ENCODE assay signal across 20 cellular contexts in the genomic region with DNA sequence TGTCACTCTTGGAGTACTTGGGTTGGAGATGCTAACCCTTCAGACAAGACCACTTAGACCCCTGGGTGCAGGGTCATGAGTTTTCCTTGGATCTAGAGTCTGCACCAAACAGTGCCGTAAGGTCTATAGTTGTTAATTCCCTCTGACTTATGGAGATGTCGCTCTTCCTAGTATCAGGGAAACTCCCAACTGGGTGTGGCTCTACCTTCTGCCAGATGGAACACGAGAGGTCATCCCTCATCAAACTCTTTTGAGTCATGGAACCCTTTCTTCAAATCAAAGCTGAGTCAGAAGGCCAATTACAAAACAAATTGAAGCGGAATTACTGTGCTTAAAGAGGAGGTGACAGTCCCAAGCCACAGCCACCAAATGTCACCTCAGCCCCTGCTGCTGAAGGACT.
DNase-seq lines count a peak whose midpoint lies in the region; ATAC-seq and TF ChIP-seq lines count a peak whose summit lies in the region.
"Had no signal": no experiment of that assay in that cellular context is flagged by ENCODE, and none has a peak within 500 bp of the region (broad histone marks: within the 10 kb centered on the region; RNA-seq: fewer than 3 reads in every experiment).

No MANE protein-coding gene starts in this region.

- CTCF ChIA-PET in PC-3 (lab: Charles Lee) (no interaction called here), mammary epithelial cell (lab: Charles Lee; ENCODE audit: low non-redundant PET) (no interaction called here)

- 86% methylated on average over 3 of the region's 4 CpGs for WGBS in mammary epithelial cell (ENCODE audit: low coverage, missing lambda C conversion rate)

- H3K9me3 ChIP-seq in PC-3 (ENCODE audit: low read length): no peaks in the 10 kb centered on the region
- H3K9me3 ChIP-seq in mammary epithelial cell (replicated peaks; ENCODE audit: insufficient read depth, low read length): no peaks in the 10 kb centered on the region
- no peaks in the 10 kb centered on the region for H3K9me3 ChIP-seq in colonic mucosa
- H3K9me3 ChIP-seq: BE2C had no signal

- H3K27me3 ChIP-seq in PC-3 (ENCODE audit: low read length) (peaks cover 9% of the 10 kb centered on the region; the same call in 1 of the 2 replicates), mammary epithelial cell (ENCODE audit: insufficient read depth, low read length) (no peaks in the 10 kb centered on the region), colonic mucosa (no peaks in the 10 kb centered on the region)
- H3K27me3 ChIP-seq: BE2C had no signal

- H4K20me1 ChIP-seq in PC-3 (ENCODE audit: low read length) (no peaks in the 10 kb centered on the region), mammary epithelial cell (ENCODE audit: insufficient read depth, low read length) (no peaks in the 10 kb centered on the region)

- H3K4me1 ChIP-seq in PC-3 (ENCODE audit: insufficient read depth, low read length) (no peaks in the 10 kb centered on the region), mammary epithelial cell (ENCODE audit: insufficient read depth, low read length) (no peaks in the 10 kb centered on the region), colonic mucosa (no peaks in the 10 kb centered on the region)

- H3K79me2 ChIP-seq in PC-3 (ENCODE audit: low read length) (no peaks in the 10 kb centered on the region), mammary epithelial cell (ENCODE audit: insufficient read depth, low read length) (no peaks in the 10 kb centered on the region)

- ATAC-seq in PC-3 (peak; percentile 22; the same call in 1 of the 2 replicates), HG03432 (IDR thresholded peaks at IDR 0.05; ENCODE audit: unreplicated experiment) (no peak), GM21576 (IDR thresholded peaks at IDR 0.05; ENCODE audit: unreplicated experiment) (no peak)

- no peak overlapping the region for H3K4me2 ChIP-seq in PC-3 (ENCODE audit: low read length)
- no peak overlapping the region for H3K4me2 ChIP-seq in mammary epithelial cell (ENCODE audit: insufficient read depth, low read depth, low read length)

- H3K9ac ChIP-seq in PC-3 (ENCODE audit: low read length) (no peak overlapping the region), mammary epithelial cell (ENCODE audit: insufficient read depth, low read length) (no peak overlapping the region), colonic mucosa (ENCODE audit: low read depth in 2 of 2, low read length in 2 of 2) (no peak overlapping the region)

- H3K9me2 ChIP-seq in PC-3 (replicated peaks; ENCODE audit: low read length): no peaks in the 10 kb centered on the region

- DNase-seq in A172 (ENCODE audit: low spot score) (peak; percentile 13), PC-3 (peak; percentile 44), mammary epithelial cell (peak; percentile 43), fibroblast of the aortic adventitia (ENCODE audit: low read depth) (peak; percentile 13), colonic mucosa (no peak), OCI-M1 (lab: John Stamatoyannopoulos, UW) (no peak)
- DNase-seq: 8988T; Calu3; CD4-positive, alpha-beta memory T cell; DMS53; H7; Karpas-422; MM.1S; NCI-H748 treated with DMSO at 0.1 percent for 48 hours; NK-92 treated with Interleukin-12 subunit alpha and Interleukin-12 subunit beta, amount 100 ng/mL, for 24 hours; SIG-M5 had no signal

- intact Hi-C loops in PC-3 (cut with micrococcal nuclease) (no loop called here), mammary epithelial cell (cut with micrococcal nuclease) (no loop called here), colonic mucosa (cut with DNase I) (no loop called here)

- dilution Hi-C loops in mammary epithelial cell (cut with HindIII; ENCODE audit: low sequenced_read_pairs): no loop called here

- no peaks in the 10 kb centered on the region for H3K36me3 ChIP-seq in PC-3 (ENCODE audit: low read depth, low read length)
- H3K36me3 ChIP-seq in mammary epithelial cell (ENCODE audit: insufficient read depth, low read length): no peaks in the 10 kb centered on the region
- no peaks in the 10 kb centered on the region for H3K36me3 ChIP-seq in colonic mucosa
- H3K36me3 ChIP-seq: BE2C had no signal

- H3K27ac ChIP-seq in PC-3 (ENCODE audit: low read length): no peak overlapping the region
- H3K27ac ChIP-seq in mammary epithelial cell (ENCODE audit: insufficient read depth, low read depth, low read length): no peak overlapping the region
- no peak overlapping the region for H3K27ac ChIP-seq in colonic mucosa
- H3K27ac ChIP-seq: HL-60 had no signal

- H3K4me3 ChIP-seq in PC-3 (ENCODE audit: low read length): no peak overlapping the region
- no peak overlapping the region for H3K4me3 ChIP-seq in mammary epithelial cell (replicated peaks in 1 of 3; ENCODE audit: insufficient read depth in 1 of 3, low read depth in 2 of 3, low read length in 3 of 3)
- H3K4me3 ChIP-seq in fibroblast of the aortic adventitia (ENCODE audit: low read depth, low read length): no peak overlapping the region
- no peak overlapping the region for H3K4me3 ChIP-seq in colonic mucosa

- POLR2A ChIA-PET in PC-3 (lab: Charles Lee; ENCODE audit: unreplicated experiment): no interaction called here

- no peaks in the 10 kb centered on the region for H3F3A ChIP-seq in PC-3 (ENCODE audit: low read length, unreplicated experiment)

- H2AFZ ChIP-seq in PC-3 (ENCODE audit: low read length) (no peak overlapping the region), mammary epithelial cell (ENCODE audit: low read depth, low read length) (no peak overlapping the region)

- TF ChIP-seq CTCF in PC-3 (conservative IDR thresholded peaks at IDR 0.05; ENCODE audit: low read depth, low read length): no peak
- no peak for TF ChIP-seq CTCF in mammary epithelial cell (conservative IDR thresholded peaks at IDR 0.05 in 1 of 2, IDR thresholded peaks at IDR 0.05 in 1 of 2; ENCODE audit: extremely low read depth in 1 of 2, insufficient read depth in 1 of 2, low read depth in 1 of 2, low read length in 2 of 2)
- TF ChIP-seq CTCF in fibroblast of the aortic adventitia (IDR thresholded peaks at IDR 0.05; ENCODE audit: insufficient read depth, low read length): no peak
- TF ChIP-seq CTCF in colonic mucosa (IDR thresholded peaks at IDR 0.05): no peak

- in situ Hi-C loops in mammary epithelial cell (cut with MboI; ENCODE audit: low sequenced_read_pairs in 2 of 2): no loop called here

- BruUV-seq in PC-3 (replicated peaks; lab: Mats Ljungman, UMichigan) (no TSS peak), mammary epithelial cell (replicated peaks; lab: Mats Ljungman, UMichigan) (no TSS peak)

Comparison
In these comparisons a context has a peak if more than half of its experiments do, and no peak if none do; other contexts are left out.
1. DNase-seq: peak in A172 (single experiment), PC-3 (single experiment), mammary epithelial cell (single experiment) and fibroblast of the aortic adventitia (single experiment); none in colonic mucosa (single experiment) and OCI-M1 (single experiment).